Comparison of ENCODE assay signal across 8 cellular contexts in the genomic region with DNA sequence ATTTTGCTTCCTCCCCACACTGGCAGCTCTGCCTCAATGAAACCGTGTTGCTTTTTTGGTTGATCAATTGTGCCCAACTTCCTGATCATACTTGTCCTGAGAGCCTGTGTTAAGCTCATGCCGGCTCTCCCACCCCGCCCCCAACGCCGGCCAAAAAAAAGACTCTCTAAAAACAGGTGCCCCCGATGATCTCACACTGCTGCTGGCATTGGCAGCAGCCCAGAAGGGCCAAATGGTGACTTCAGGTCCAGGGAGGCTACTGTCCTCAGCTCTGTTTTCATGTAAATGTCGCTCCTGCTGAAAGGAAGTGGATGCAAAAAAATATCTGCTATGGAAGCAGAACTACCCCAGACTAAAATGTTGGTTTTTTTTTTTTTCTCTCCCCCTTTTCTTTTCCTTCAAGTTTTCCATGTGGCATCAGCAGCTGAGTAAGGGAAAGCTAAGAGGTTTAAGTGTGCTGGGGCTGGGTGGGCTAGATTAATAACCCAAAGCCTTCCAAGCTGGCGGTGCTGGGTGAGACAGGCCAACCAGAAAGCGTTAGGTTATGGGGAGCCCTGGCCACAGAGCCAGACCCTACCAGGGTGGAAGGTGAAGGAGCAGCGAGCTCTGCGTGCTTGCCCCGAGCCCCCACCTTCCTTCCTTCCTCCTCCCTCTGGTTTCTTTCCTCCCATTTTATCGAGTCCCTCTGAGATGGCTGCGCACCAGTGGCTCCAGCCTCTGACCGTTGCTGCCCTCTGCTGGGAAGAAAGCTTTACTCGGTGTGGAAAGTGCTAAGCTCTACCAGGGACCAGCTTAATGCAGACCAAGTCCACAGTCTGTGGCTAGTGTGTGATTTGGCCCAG.
A peak's percentile ranks its signal among the peaks of the same experiment; 100 is the strongest.
DNase-seq lines count a peak whose midpoint lies in the region; ATAC-seq and TF ChIP-seq lines count a peak whose summit lies in the region.

No MANE protein-coding gene starts in this region.

- H2AFZ ChIP-seq in DND-41 (ENCODE audit: low read depth, low read length), result 0 out of 2 replicates have a peak overlapping the region, but pooled peaks have one; percentile 32

- ATAC-seq in DND-41 (ENCODE audit: insufficient read depth, low read depth) (peak; percentile 91), GM21619 (IDR thresholded peaks at IDR 0.05; ENCODE audit: unreplicated experiment) (peak; percentile 96), Panc1 (peak; percentile 93), gastroesophageal sphincter (peak; percentile 83)

- no peaks in the 10 kb centered on the region for H4K20me1 ChIP-seq in DND-41 (ENCODE audit: insufficient read depth, low read length)

- no peak overlapping the region for H3K9ac ChIP-seq in DND-41 (ENCODE audit: low read depth, low read length)

- DNase-seq in DND-41 (peak; percentile 68), Panc1 (ENCODE audit: low read depth, low spot score) (peak; percentile 38), nucleus accumbens (lab: John Stamatoyannopoulos, UW) (peak in 54 of 56 donors; percentile 2 to 92 (median 70)), tibial artery (peak; percentile 72 to 75)
- DNase-seq in Jurkat, Clone E6-1 (ENCODE audit: low read depth, low spot score), result peak; percentile 60
- DNase-seq in activated gamma-delta T cell treated with anti-CD3 and anti-CD28 coated beads, Interleukin-2, amount 50 U/mL, for 16 hours (ENCODE audit: low read depth), result peak; percentile 7

- 16 to 28% methylated on average over 13 to 15 of the region's 16 CpGs for WGBS in gastroesophageal sphincter (ENCODE audit: low coverage in 1 of 2), 2 donors

- intact Hi-C loops in Panc1 (cut with micrococcal nuclease; ENCODE audit: unreplicated experiment), result loop anchor here (5.0 kb wide), 2 partner anchors 119 to 544 kb away; no protein-coding TSS in a partner anchor
- intact Hi-C loops in tibial artery (cut with DNase I; ENCODE audit: low total_unique reads), result loop anchor here (5.0 kb wide), 2 partner anchors 476 to 704 kb away; no protein-coding TSS in a partner anchor

- H3K9me3 ChIP-seq in DND-41 (ENCODE audit: insufficient read depth, low read length, severe bottlenecking) (no peaks in the 10 kb centered on the region), Panc1 (ENCODE audit: control insufficient read depth, insufficient read depth, low read depth, low read length) (no peaks in the 10 kb centered on the region), gastroesophageal sphincter (no peaks in the 10 kb centered on the region), tibial artery (no peaks in the 10 kb centered on the region)

- H3K27me3 ChIP-seq in DND-41 (ENCODE audit: insufficient read depth, low read length, poor library complexity) (no peaks in the 10 kb centered on the region), Panc1 (ENCODE audit: control insufficient read depth, insufficient read depth, low read length) (no peaks in the 10 kb centered on the region), gastroesophageal sphincter (no peaks in the 10 kb centered on the region), tibial artery (no peaks in the 10 kb centered on the region)

- TF ChIP-seq POLR2A in gastroesophageal sphincter (IDR thresholded peaks at IDR 0.05), result no peak

- peak; percentile 76 for TF ChIP-seq CTCF in DND-41 (IDR thresholded peaks at IDR 0.05; ENCODE audit: borderline replicate concordance, extremely low read depth, low read length, poor library complexity, severe bottlenecking)
- peak; percentile 79 for TF ChIP-seq CTCF in Panc1 (IDR thresholded peaks at IDR 0.05)
- peak; percentile 14 to 73 (median 46) for TF ChIP-seq CTCF in gastroesophageal sphincter (IDR thresholded peaks at IDR 0.05)
- TF ChIP-seq CTCF in tibial artery (IDR thresholded peaks at IDR 0.05), result peak; percentile 60

- no peak overlapping the region for H3K4me3 ChIP-seq in DND-41 (ENCODE audit: low read depth in 1 of 2, low read length in 2 of 2)
- H3K4me3 ChIP-seq in Jurkat, Clone E6-1 (ENCODE audit: low read length), result no peak overlapping the region
- no peak overlapping the region for H3K4me3 ChIP-seq in Panc1 (ENCODE audit: low read depth in 2 of 2, low read length in 2 of 2)
- peak overlapping the region in 1 of 2 donors; percentile 36 for H3K4me3 ChIP-seq in gastroesophageal sphincter
- peak overlapping the region; percentile 23 to 44 for H3K4me3 ChIP-seq in tibial artery

- no peaks in the 10 kb centered on the region for H3K79me2 ChIP-seq in DND-41 (ENCODE audit: insufficient read depth, low read length)

- no peak for TF ChIP-seq EP300 in gastroesophageal sphincter (IDR thresholded peaks at IDR 0.05)

- H3K4me1 ChIP-seq in DND-41 (ENCODE audit: insufficient read depth, low read length), result no peaks in the 10 kb centered on the region
- H3K4me1 ChIP-seq in Panc1 (ENCODE audit: control insufficient read depth, insufficient read depth, low read length), result no peaks in the 10 kb centered on the region
- peaks cover 0 to 7% (median 0%) of the 10 kb centered on the region in 3 donors for H3K4me1 ChIP-seq in gastroesophageal sphincter
- peaks cover 0 to 5% (median 2%) of the 10 kb centered on the region in 4 donors for H3K4me1 ChIP-seq in tibial artery

- in situ Hi-C loops in Panc1 (cut with HindIII; ENCODE audit: low pct_unique_long_range_greater_than_20kb, low sequenced_read_pairs), result no loop called here

- H3K4me2 ChIP-seq in DND-41 (ENCODE audit: insufficient read depth, low read length), result no peak overlapping the region

- CTCF ChIA-PET in Panc1 (lab: Charles Lee), result interaction anchor here (0.5 to 1.0 kb wide), 9 partner anchors 11 to 725 kb away, joined by 3 to 7 read pairs (median 3); no protein-coding TSS in a partner anchor

- POLR2A ChIA-PET in Panc1 (lab: Charles Lee), result interaction anchor here (0.7 kb wide), 1 partner anchor 489 kb away, joined by 6 read pairs; no protein-coding TSS in a partner anchor

- H3K36me3 ChIP-seq in DND-41 (ENCODE audit: insufficient read depth, low read length) (no peaks in the 10 kb centered on the region), Panc1 (ENCODE audit: control insufficient read depth, insufficient read depth, low read length) (no peaks in the 10 kb centered on the region), gastroesophageal sphincter (no peaks in the 10 kb centered on the region), tibial artery (no peaks in the 10 kb centered on the region)

- H3K27ac ChIP-seq in DND-41 (ENCODE audit: low read length), result no peak overlapping the region
- H3K27ac ChIP-seq in Panc1 (ENCODE audit: low read length), result no peak overlapping the region
- H3K27ac ChIP-seq in gastroesophageal sphincter, result no peak overlapping the region
- H3K27ac ChIP-seq in tibial artery, result no peak overlapping the region

- no TSS peak for BruUV-seq in Panc1 (replicated peaks; lab: Mats Ljungman, UMichigan)

Comparison
In these comparisons a context has a peak if more than half of its experiments do, and no peak if none do; other contexts are left out.
1. DNase-seq: peak in every context shown above with its lines; median percentile 74 in tibial artery; 70 in nucleus accumbens; 68 in DND-41; 60 in Jurkat, Clone E6-1; 38 in Panc1; 7 in activated gamma-delta T cell treated with anti-CD3 and anti-CD28 coated beads, Interleukin-2, amount 50 U/mL, for 16 hours.
2. H3K4me3 ChIP-seq: peak in tibial artery (2 of 2); none in DND-41 (0 of 2), Jurkat, Clone E6-1 (single experiment) and Panc1 (0 of 2).
3. Peak in every context shown above with its lines, with median percentiles within 50 percentile points of each other: ATAC-seq and CTCF ChIP-seq.